In genomic region chr11:117643606-117644300, GRCh38 we compare ENCODE assay signal across 14 cellular contexts.
"Had no signal": no experiment of that assay in that cellular context is flagged by ENCODE, and none has a peak within 500 bp of the region (broad histone marks: within the 10 kb centered on the region; RNA-seq: fewer than 3 reads in every experiment).

No MANE protein-coding gene starts in this region.

- H3K4me1 ChIP-seq: pancreas, transverse colon had no signal

- H3K36me3 Mint-ChIP-seq: stimulated activated effector memory CD8-positive, alpha-beta T cell treated with anti-CD3 and anti-CD28 coated beads, Interleukin-12 subunit alpha, Interleukin-12 subunit beta, amount 100 ng/mL, for 72 hours had no signal

- H3K27ac ChIP-seq: cardiac muscle cell, coronary artery, pancreas, transverse colon, VCaP had no signal

- H3K4me3 ChIP-seq: cardiac muscle cell, coronary artery, pancreas, transverse colon had no signal

- H3K27me3 Mint-ChIP-seq: activated CD4-positive, alpha-beta T cell treated with anti-CD3 and anti-CD28 coated beads, Interleukin-2, amount 10 ng/mL, durations not matched to agents 7 days and 5 days had no signal

- H3K27ac Mint-ChIP-seq: activated CD4-positive, alpha-beta T cell treated with anti-CD3 and anti-CD28 coated beads, Interleukin-2, amount 10 ng/mL, durations not matched to agents 7 days and 5 days; activated naive CD4-positive, alpha-beta T cell treated with anti-CD3 and anti-CD28 coated beads for 36 hours; activated T-helper 17 cell treated with anti-CD3 and anti-CD28 coated beads, Interleukin-2, amount 50 U/mL, for 72 hours; stimulated activated effector memory CD8-positive, alpha-beta T cell treated with anti-CD3 and anti-CD28 coated beads, Interleukin-12 subunit alpha, Interleukin-12 subunit beta, amount 100 ng/mL, for 72 hours had no signal

- H3K4me1 Mint-ChIP-seq: activated CD4-positive, alpha-beta T cell treated with anti-CD3 and anti-CD28 coated beads, Interleukin-2, amount 10 ng/mL, durations not matched to agents 7 days and 5 days; activated T-helper 17 cell treated with anti-CD3 and anti-CD28 coated beads, Interleukin-2, amount 50 U/mL, for 72 hours; stimulated activated effector memory CD8-positive, alpha-beta T cell treated with anti-CD3 and anti-CD28 coated beads, Interleukin-12 subunit alpha, Interleukin-12 subunit beta, amount 100 ng/mL, for 72 hours had no signal

- DNase-seq: activated CD4-positive, alpha-beta T cell treated with anti-CD3 and anti-CD28 coated beads, Interleukin-2, amount 10 ng/mL, durations not matched to agents 7 days and 5 days; activated CD8-positive, alpha-beta memory T cell treated with anti-CD3 and anti-CD28 coated beads for 24 hours; activated naive CD4-positive, alpha-beta T cell treated with anti-CD3 and anti-CD28 coated beads for 36 hours; effector CD8-positive, alpha-beta T cell; mesenchymal stem cell; pancreas; transverse colon had no signal

- H3K36me3 ChIP-seq: cardiac muscle cell, pancreas, transverse colon had no signal

- H3K27me3 ChIP-seq: cardiac muscle cell, pancreas, transverse colon had no signal

- H3K9me3 ChIP-seq: pancreas, transverse colon had no signal

- H3K4me3 Mint-ChIP-seq: activated CD4-positive, alpha-beta T cell treated with anti-CD3 and anti-CD28 coated beads, Interleukin-2, amount 10 ng/mL, durations not matched to agents 7 days and 5 days; activated naive CD4-positive, alpha-beta T cell treated with anti-CD3 and anti-CD28 coated beads for 36 hours; activated T-helper 17 cell treated with anti-CD3 and anti-CD28 coated beads, Interleukin-2, amount 50 U/mL, for 72 hours; neural crest cell; stimulated activated effector memory CD8-positive, alpha-beta T cell treated with anti-CD3 and anti-CD28 coated beads, Interleukin-12 subunit alpha, Interleukin-12 subunit beta, amount 100 ng/mL, for 72 hours had no signal

- ATAC-seq: activated T-helper 17 cell treated with anti-CD3 and anti-CD28 coated beads, Interleukin-2, amount 50 U/mL, for 72 hours; left lobe of liver; pancreas; stimulated activated effector memory CD8-positive, alpha-beta T cell treated with anti-CD3 and anti-CD28 coated beads, Interleukin-12 subunit alpha, Interleukin-12 subunit beta, amount 100 ng/mL, for 72 hours had no signal

- H3K9me3 Mint-ChIP-seq: activated CD4-positive, alpha-beta T cell treated with anti-CD3 and anti-CD28 coated beads, Interleukin-2, amount 10 ng/mL, durations not matched to agents 7 days and 5 days; activated naive CD4-positive, alpha-beta T cell treated with anti-CD3 and anti-CD28 coated beads for 36 hours; activated T-helper 17 cell treated with anti-CD3 and anti-CD28 coated beads, Interleukin-2, amount 50 U/mL, for 72 hours; neural crest cell; stimulated activated effector memory CD8-positive, alpha-beta T cell treated with anti-CD3 and anti-CD28 coated beads, Interleukin-12 subunit alpha, Interleukin-12 subunit beta, amount 100 ng/mL, for 72 hours had no signal
